Comparison of ENCODE assay signal across 8 cellular contexts in genomic region chr18:21611401-21612124, GRCh38. TPM values are rescaled to one million over a fixed set of nuclear protein-coding genes. Genes with fewer than 3 reads are reported as not detected.
DNase-seq lines count a peak whose midpoint lies in the region; ATAC-seq and TF ChIP-seq lines count a peak whose summit lies in the region.
"Not testable (repeated sequence)": the region's sequence is repeated elsewhere in the genome, so short reads cannot be mapped to it uniquely, and the experiment has no call there.

No MANE protein-coding gene starts in this region.

- DNase-seq in effector memory CD8-positive, alpha-beta T cell; kidney epithelial cell (ENCODE audit: low read depth); osteocyte (ENCODE audit: extremely low spot score, unreplicated experiment); type B pancreatic cell (ENCODE audit: extremely low spot score, unreplicated experiment): not testable (repeated sequence)

- peak overlapping the region; percentile 89; the same call in 1 of the 2 replicates for H3K9ac ChIP-seq in OCI-LY1 (ENCODE audit: low read length)

- H3K4me2 ChIP-seq in DOHH2 (ENCODE audit: low read length) (peak overlapping the region; percentile 94), OCI-LY1 (ENCODE audit: low read length) (peak overlapping the region; percentile 83)

- H3K4me3 ChIP-seq in DOHH2 (ENCODE audit: low read length) (peak overlapping the region; percentile 91), OCI-LY1 (ENCODE audit: low read depth, low read length, poor library complexity, severe bottlenecking) (peak overlapping the region; percentile 76), kidney epithelial cell (ENCODE audit: low read depth, low read length) (peak overlapping the region; percentile 84)

- not testable (repeated sequence) for H3K27me3 Mint-ChIP-seq in activated T-helper 17 cell treated with anti-CD3 and anti-CD28 coated beads, Interleukin-2, amount 50 U/mL, for 72 hours; effector memory CD8-positive, alpha-beta T cell; osteocyte (ENCODE audit: unreplicated experiment); type B pancreatic cell

- H3K4me1 Mint-ChIP-seq in activated T-helper 17 cell treated with anti-CD3 and anti-CD28 coated beads, Interleukin-2, amount 50 U/mL, for 72 hours, result peaks cover 15% of the 10 kb centered on the region
- H3K4me1 Mint-ChIP-seq in effector memory CD8-positive, alpha-beta T cell (ENCODE audit: low read depth in 2 of 2), result peaks cover 14 to 17% of the 10 kb centered on the region in 2 donors
- H3K4me1 Mint-ChIP-seq in osteocyte (ENCODE audit: unreplicated experiment), result peaks cover 23% of the 10 kb centered on the region
- peaks cover 18% of the 10 kb centered on the region for H3K4me1 Mint-ChIP-seq in type B pancreatic cell (ENCODE audit: unreplicated experiment)

- H2AFZ ChIP-seq in OCI-LY1 (ENCODE audit: low read length), result peak overlapping the region; percentile 45

- peak overlapping the region; percentile 86 for H3K4me3 Mint-ChIP-seq in activated T-helper 17 cell treated with anti-CD3 and anti-CD28 coated beads, Interleukin-2, amount 50 U/mL, for 72 hours
- peak overlapping the region; percentile 88 to 96 for H3K4me3 Mint-ChIP-seq in effector memory CD8-positive, alpha-beta T cell
- peak overlapping the region; percentile 98 for H3K4me3 Mint-ChIP-seq in osteocyte (ENCODE audit: unreplicated experiment)
- H3K4me3 Mint-ChIP-seq in type B pancreatic cell, result peak overlapping the region; percentile 99

- H3K4me1 ChIP-seq in DOHH2 (ENCODE audit: control insufficient read depth, low read length), result peaks cover 27% of the 10 kb centered on the region
- H3K4me1 ChIP-seq in OCI-LY1 (ENCODE audit: insufficient read depth, low read length, severe bottlenecking), result peaks cover 28% of the 10 kb centered on the region

- H3K79me2 ChIP-seq in DOHH2 (ENCODE audit: control insufficient read depth, low read length) (peaks cover 45% of the 10 kb centered on the region), OCI-LY1 (ENCODE audit: insufficient read depth, low read length) (peaks cover 42% of the 10 kb centered on the region)

- H3K36me3 ChIP-seq in DOHH2 (ENCODE audit: control insufficient read depth, low read length) (peaks cover 42% of the 10 kb centered on the region), OCI-LY1 (ENCODE audit: insufficient read depth, low read length) (peaks cover 29% of the 10 kb centered on the region)
- H3K36me3 ChIP-seq in kidney epithelial cell (ENCODE audit: control insufficient read depth, insufficient read depth, low read length), result not testable (repeated sequence)

- not testable (repeated sequence) for H3F3A ChIP-seq in DOHH2 (ENCODE audit: control insufficient read depth, insufficient read depth); OCI-LY1 (ENCODE audit: insufficient read depth, low read length)

- H3K36me3 Mint-ChIP-seq in activated T-helper 17 cell treated with anti-CD3 and anti-CD28 coated beads, Interleukin-2, amount 50 U/mL, for 72 hours (ENCODE audit: low read depth), result peaks cover 44% of the 10 kb centered on the region
- peaks cover 21% of the 10 kb centered on the region for H3K36me3 Mint-ChIP-seq in effector memory CD8-positive, alpha-beta T cell (ENCODE audit: insufficient read depth)
- H3K36me3 Mint-ChIP-seq in osteocyte (ENCODE audit: unreplicated experiment) (peaks cover 13% of the 10 kb centered on the region), type B pancreatic cell (peaks cover 24% of the 10 kb centered on the region)

- peaks cover 18% of the 10 kb centered on the region for H4K20me1 ChIP-seq in DOHH2 (ENCODE audit: control insufficient read depth, insufficient read depth, low read depth, low read length)
- not testable (repeated sequence) for H4K20me1 ChIP-seq in OCI-LY1 (ENCODE audit: insufficient read depth, low read length)

- peak; percentile 3 for ATAC-seq in HG02840 (IDR thresholded peaks at IDR 0.05; ENCODE audit: low FRiP score, unreplicated experiment)
- peak; percentile 5 for ATAC-seq in activated T-helper 17 cell treated with anti-CD3 and anti-CD28 coated beads, Interleukin-2, amount 50 U/mL, for 72 hours (replicated peaks)
- not testable (repeated sequence) for ATAC-seq in effector memory CD8-positive, alpha-beta T cell (replicated peaks)

- H3K27ac Mint-ChIP-seq in activated T-helper 17 cell treated with anti-CD3 and anti-CD28 coated beads, Interleukin-2, amount 50 U/mL, for 72 hours, result peak overlapping the region; percentile 93
- H3K27ac Mint-ChIP-seq in effector memory CD8-positive, alpha-beta T cell, result peak overlapping the region; percentile 91 to 95
- H3K27ac Mint-ChIP-seq in osteocyte (ENCODE audit: unreplicated experiment) (peak overlapping the region; percentile 92), type B pancreatic cell (peak overlapping the region; percentile 98)

- H3K27ac ChIP-seq in DOHH2 (ENCODE audit: low read depth, low read length), result not testable (repeated sequence)
- peak overlapping the region; percentile 57 for H3K27ac ChIP-seq in OCI-LY1 (ENCODE audit: low read depth, low read length, poor library complexity, severe bottlenecking)

- H3K27me3 ChIP-seq in DOHH2 (ENCODE audit: control insufficient read depth, low read length); OCI-LY1 (ENCODE audit: insufficient read depth, low read length); kidney epithelial cell (ENCODE audit: control insufficient read depth, insufficient read depth, low read length): not testable (repeated sequence)

- not testable (repeated sequence) for H3K9me2 ChIP-seq in DOHH2 (replicated peaks; ENCODE audit: control insufficient read depth, low read length); OCI-LY1 (ENCODE audit: low read depth, low read length)

- H3K9me3 Mint-ChIP-seq in activated T-helper 17 cell treated with anti-CD3 and anti-CD28 coated beads, Interleukin-2, amount 50 U/mL, for 72 hours; effector memory CD8-positive, alpha-beta T cell; osteocyte (ENCODE audit: unreplicated experiment): not testable (repeated sequence)
- H3K9me3 Mint-ChIP-seq in type B pancreatic cell, result peaks cover 10% of the 10 kb centered on the region

- not testable (repeated sequence) for TF ChIP-seq CTCF in DOHH2 (IDR thresholded peaks at IDR 0.05; ENCODE audit: low read depth, low read length, poor library complexity, severe bottlenecking); OCI-LY1 (IDR thresholded peaks at IDR 0.05; ENCODE audit: low read length); kidney epithelial cell (IDR thresholded peaks at IDR 0.05; ENCODE audit: insufficient read depth, low read length, poor library complexity, severe bottlenecking); osteocyte (IDR thresholded peaks at IDR 0.05); type B pancreatic cell (conservative IDR thresholded peaks at IDR 0.05)

- not testable (repeated sequence) for H3K9me3 ChIP-seq in DOHH2 (ENCODE audit: control insufficient read depth, insufficient read depth, low read length); OCI-LY1 (ENCODE audit: low read length)

RNA-seq across cellular contexts. Expression of gene SNRPD1, which starts 0.6 kb away (rescaled TPM):
- total RNA-seq in activated T-helper 17 cell treated with anti-CD3 and anti-CD28 coated beads, Interleukin-2, amount 50 U/mL, for 72 hours, result 100 to 1,000 TPM in 1 of 2 donors, 10 to 100 TPM in 1; 69.2 to 134 TPM
- total RNA-seq in kidney epithelial cell, result 15.7 and 24.9 TPM in 2 replicates
- total RNA-seq in osteocyte, result 36.2 and 37.7 TPM in 2 replicates
- 66.4 and 83.1 TPM in 2 replicates for total RNA-seq in type B pancreatic cell (ENCODE audit: low replicate concordance)

RNA-seq across cellular contexts. Expression of gene ESCO1, which starts 11.1 kb away (rescaled TPM):
- 10 to 100 TPM; 20.4 to 28.7 TPM for total RNA-seq in activated T-helper 17 cell treated with anti-CD3 and anti-CD28 coated beads, Interleukin-2, amount 50 U/mL, for 72 hours
- total RNA-seq in kidney epithelial cell (18.9 and 19.4 TPM in 2 replicates), osteocyte (14.3 and 14.6 TPM in 2 replicates), type B pancreatic cell (ENCODE audit: low replicate concordance) (15.3 and 16.4 TPM in 2 replicates)
